In genomic region chr19:31423896-31424295, GRCh38 we compare ENCODE assay signal across 2 cellular contexts.
TF ChIP-seq lines count a peak whose summit lies in the region.

No MANE protein-coding gene starts in this region.

TF ChIP-seq in HepG2, 621 proteins besides CTCF, POLR2A, EP300 and RAD21:
- TF ChIP-seq MAFF (IDR thresholded peaks at IDR 0.05; ENCODE audit: low read depth, low read length) (peak; percentile 91), ZNF331 (CRISPR knock-in tag; IDR thresholded peaks at IDR 0.05) (no peak), MAFK (conservative IDR thresholded peaks at IDR 0.05 in 1 of 2, IDR thresholded peaks at IDR 0.05 in 1 of 2; ENCODE audit: low read length in 2 of 2) (peak; percentile 85 to 93)

TF ChIP-seq in K562, 482 proteins besides CTCF, POLR2A, EP300 and RAD21:
- TF ChIP-seq FOXA3 (CRISPR knock-in tag; conservative IDR thresholded peaks at IDR 0.05 in 1 of 2, IDR thresholded peaks at IDR 0.05 in 1 of 2) (no peak), C11orf30 (IDR thresholded peaks at IDR 0.05; ENCODE audit: low read depth) (peak; percentile 47; the same call in 1 of the 2 replicates), ARID4B (CRISPR knock-in tag; IDR thresholded peaks at IDR 0.05) (no peak), MAFG (tag; conservative IDR thresholded peaks at IDR 0.05) (peak; percentile 66), ZNF316 (IDR thresholded peaks at IDR 0.05) (peak; percentile 78), ZNF583 (CRISPR knock-in tag; IDR thresholded peaks at IDR 0.05) (no peak), DPF2 (IDR thresholded peaks at IDR 0.05) (no peak), MECOM (CRISPR knock-in tag; IDR thresholded peaks at IDR 0.05) (no peak), RBM15 (IDR thresholded peaks at IDR 0.05; ENCODE audit: insufficient read depth, low read length) (no peak), MAFF (IDR thresholded peaks at IDR 0.05; ENCODE audit: low read length) (peak; percentile 76), SETDB1 (IDR thresholded peaks at IDR 0.05; ENCODE audit: low read length) (no peak), ZNF134 (CRISPR knock-in tag; conservative IDR thresholded peaks at IDR 0.05) (no peak), MAFK (IDR thresholded peaks at IDR 0.05; ENCODE audit: low read length) (peak; percentile 69; the same call in 1 of the 2 replicates)
